11 cellular contexts compared by ENCODE assay signal in genomic region chr3:159853506-159853864, GRCh38. TPM values are rescaled to one million over a fixed set of nuclear protein-coding genes. Genes with fewer than 3 reads are reported as not detected.
A peak's percentile ranks its signal among the peaks of the same experiment; 100 is the strongest.
DNase-seq lines count a peak whose midpoint lies in the region; ATAC-seq and TF ChIP-seq lines count a peak whose summit lies in the region.
"Had no signal": no experiment of that assay in that cellular context is flagged by ENCODE, and none has a peak within 500 bp of the region (broad histone marks: within the 10 kb centered on the region; RNA-seq: fewer than 3 reads in every experiment).

No MANE protein-coding gene starts in this region.

- peak overlapping the region in 1 of 2 donors; percentile 75 for H3K9ac ChIP-seq in stomach smooth muscle (ENCODE audit: low read length in 2 of 2)

- POLR2A ChIA-PET in MCF 10A (lab: Yijun Ruan, JAX), result interaction anchor here (0.5 to 7.8 kb wide), 13 partner anchors 11 to 90 kb away, joined by 3 to 181 read pairs (median 6); partner anchors contain the start of gene SCHIP1

- H3K9me3 Mint-ChIP-seq in HFFc6, result no peaks in the 10 kb centered on the region
- H3K9me3 Mint-ChIP-seq in MCF 10A (ENCODE audit: unreplicated experiment), result no peaks in the 10 kb centered on the region
- H3K9me3 Mint-ChIP-seq: activated T-helper 17 cell treated with anti-CD3 and anti-CD28 coated beads, Interleukin-2, amount 50 U/mL, for 72 hours; T-helper 1 cell treated with Interleukin-12 subunit alpha and Interleukin-12 subunit beta and Interleukin-4 antibody, amounts not matched to agents 30 μg/mL and 1 μg/mL, for 36 hours had no signal

- peaks cover 84% of the 10 kb centered on the region for H3K4me1 Mint-ChIP-seq in HFFc6 (ENCODE audit: low read depth)
- H3K4me1 Mint-ChIP-seq in MCF 10A (ENCODE audit: insufficient read depth, unreplicated experiment), result peaks cover 35% of the 10 kb centered on the region
- H3K4me1 Mint-ChIP-seq: activated T-helper 17 cell treated with anti-CD3 and anti-CD28 coated beads, Interleukin-2, amount 50 U/mL, for 72 hours; CD4-positive, CD25-positive, alpha-beta regulatory T cell had no signal

- H3K9me3 ChIP-seq in lower lobe of right lung (no peaks in the 10 kb centered on the region), stomach smooth muscle (ENCODE audit: control insufficient read depth in 2 of 2, low read length in 2 of 2) (no peaks in the 10 kb centered on the region)

- H3K27me3 Mint-ChIP-seq in HFFc6 (ENCODE audit: insufficient read depth) (no peaks in the 10 kb centered on the region), MCF 10A (ENCODE audit: insufficient read depth, unreplicated experiment) (no peaks in the 10 kb centered on the region)

- H3K4me3 ChIP-seq in lower lobe of right lung, result peak overlapping the region; percentile 34
- peak overlapping the region; percentile 45 to 73 for H3K4me3 ChIP-seq in stomach smooth muscle (ENCODE audit: low read length in 2 of 2)

- H3K4me1 ChIP-seq in lower lobe of right lung (peaks cover 78% of the 10 kb centered on the region), stomach smooth muscle (ENCODE audit: control insufficient read depth, insufficient read depth, low read length) (peaks cover 47% of the 10 kb centered on the region)

- H3K4me3 Mint-ChIP-seq in HFFc6 (peak overlapping the region; percentile 87), MCF 10A (ENCODE audit: unreplicated experiment) (peak overlapping the region; percentile 66)
- H3K4me3 Mint-ChIP-seq: activated T-helper 17 cell treated with anti-CD3 and anti-CD28 coated beads, Interleukin-2, amount 50 U/mL, for 72 hours; CD4-positive, CD25-positive, alpha-beta regulatory T cell; T-helper 1 cell treated with Interleukin-12 subunit alpha and Interleukin-12 subunit beta and Interleukin-4 antibody, amounts not matched to agents 30 μg/mL and 1 μg/mL, for 36 hours had no signal

- H3K27ac Mint-ChIP-seq in HFFc6 (peak overlapping the region; percentile 94), MCF 10A (ENCODE audit: low read depth, unreplicated experiment) (peak overlapping the region; percentile 92)
- H3K27ac Mint-ChIP-seq: activated T-helper 17 cell treated with anti-CD3 and anti-CD28 coated beads, Interleukin-2, amount 50 U/mL, for 72 hours; CD4-positive, CD25-positive, alpha-beta regulatory T cell; T-helper 1 cell treated with Interleukin-12 subunit alpha and Interleukin-12 subunit beta and Interleukin-4 antibody, amounts not matched to agents 30 μg/mL and 1 μg/mL, for 36 hours had no signal

- H3K36me3 ChIP-seq in lower lobe of right lung (no peaks in the 10 kb centered on the region), stomach smooth muscle (ENCODE audit: control insufficient read depth in 2 of 2, insufficient read depth in 2 of 2, low read length in 2 of 2) (no peaks in the 10 kb centered on the region)

- peak overlapping the region; percentile 71 for H3K27ac ChIP-seq in lower lobe of right lung
- peak overlapping the region; percentile 91 for H3K27ac ChIP-seq in stomach smooth muscle (ENCODE audit: low read length)

- DNase-seq in HFFc6 (no peak), MCF 10A (ENCODE audit: unreplicated experiment) (no peak), lower lobe of right lung (no peak), NCI-H1092 (lab: John Stamatoyannopoulos, UW) (no peak), AG08395 (ENCODE audit: low spot score) (no peak)
- DNase-seq: CD4-positive, CD25-positive, alpha-beta regulatory T cell had no signal

- H3K27me3 ChIP-seq in lower lobe of right lung (ENCODE audit: low read depth), result no peaks in the 10 kb centered on the region
- H3K27me3 ChIP-seq in stomach smooth muscle (ENCODE audit: control insufficient read depth in 1 of 2, insufficient read depth in 2 of 2, low read length in 2 of 2), result no peaks in the 10 kb centered on the region

- BruUV-seq in MCF 10A (replicated peaks; lab: Mats Ljungman, UMichigan), result no TSS peak

- intact Hi-C loops in MCF 10A (cut with micrococcal nuclease), result no loop called here
- intact Hi-C loops in lower lobe of right lung (cut with DNase I), result no loop called here

- peaks cover 9% of the 10 kb centered on the region; the same call in 1 of the 2 replicates for H3K36me3 Mint-ChIP-seq in HFFc6 (ENCODE audit: low read depth)
- H3K36me3 Mint-ChIP-seq in MCF 10A (ENCODE audit: insufficient read depth, unreplicated experiment), result no peaks in the 10 kb centered on the region
- H3K36me3 Mint-ChIP-seq: CD4-positive, CD25-positive, alpha-beta regulatory T cell had no signal

- TF ChIP-seq CTCF in HFFc6 (IDR thresholded peaks at IDR 0.05) (no peak), MCF 10A (IDR thresholded peaks at IDR 0.05; ENCODE audit: unreplicated experiment) (no peak), lower lobe of right lung (IDR thresholded peaks at IDR 0.05) (no peak)

- ATAC-seq in lower lobe of right lung (no peak), HG02642 (IDR thresholded peaks at IDR 0.05; ENCODE audit: poor library complexity, unreplicated experiment) (no peak), HG03196 (IDR thresholded peaks at IDR 0.05; ENCODE audit: unreplicated experiment) (no peak)
- ATAC-seq: activated T-helper 17 cell treated with anti-CD3 and anti-CD28 coated beads, Interleukin-2, amount 50 U/mL, for 72 hours had no signal

- CTCF ChIA-PET in MCF 10A (lab: Yijun Ruan, JAX), result interaction anchor here (0.8 to 9.7 kb wide), 10 partner anchors 8 to 159 kb away, joined by 3 to 87 read pairs (median 13); partner anchors contain the start of gene SCHIP1

RNA-seq across cellular contexts. Expression of gene SCHIP1, which starts 13.8 kb away (rescaled TPM):
- total RNA-seq in HFFc6 (2021; fragmentation: NEBNext Ultra II Directional; extraction: Animal tissue kit (Norgen Biotek cat#: 25700)), result 1 to 10 TPM; 1.1 to 8.1 (median 2.2) TPM
- total RNA-seq in MCF 10A (2022), result 1.2 and 5.9 TPM in 2 replicates
- 12.7 TPM for total RNA-seq in lower lobe of right lung
- total RNA-seq: activated T-helper 17 cell treated with anti-CD3 and anti-CD28 coated beads, Interleukin-2, amount 50 U/mL, for 72 hours; CD4-positive, CD25-positive, alpha-beta regulatory T cell had no signal
